In genomic region chr19:12996542-12997094, GRCh38 we compare ENCODE assay signal across 8 cellular contexts. TPM values are rescaled to one million over a fixed set of nuclear protein-coding genes. Genes with fewer than 3 reads are reported as not detected.
A peak's percentile ranks its signal among the peaks of the same experiment; 100 is the strongest.
DNase-seq lines count a peak whose midpoint lies in the region; ATAC-seq, FAIRE-seq and TF ChIP-seq lines count a peak whose summit lies in the region.

No MANE protein-coding gene starts in this region.

- peaks cover 5 to 17% of the 10 kb centered on the region in 2 experiments; a peak in 3 of 4 replicates for H3K4me1 ChIP-seq in HCT116 (ENCODE audit: control insufficient read depth in 1 of 2, insufficient read depth in 2 of 2, low read length in 2 of 2)
- peaks cover 8% of the 10 kb centered on the region in 2 donors for H3K4me1 ChIP-seq in adrenal gland (replicated peaks in 1 of 2)
- H3K4me1 ChIP-seq in iPS-15b (ENCODE audit: control insufficient read depth, insufficient read depth, low read length), result no peaks in the 10 kb centered on the region

- WGBS in adrenal gland, 4 donors, result 0 to 50% (median 8%) methylated on average over 2 to 42 of the region's 42 CpGs

- peak; percentile 73 for ATAC-seq in HCT116
- no peak for ATAC-seq in GM18873 (IDR thresholded peaks at IDR 0.05; ENCODE audit: low FRiP score, unreplicated experiment)

- peaks cover 4% of the 10 kb centered on the region for H3K36me3 Mint-ChIP-seq in stimulated activated naive CD8-positive, alpha-beta T cell treated with anti-CD3 and anti-CD28 coated beads, Interleukin-15, Interleukin-2, amounts not matched to agents 100 ng/mL and 50 ng/mL, for 24 hours (ENCODE audit: low read depth)

- no peak overlapping the region for H2AFZ ChIP-seq in HCT116 (ENCODE audit: low read depth, low read length, poor library complexity, severe bottlenecking)

- peak overlapping the region; percentile 78 for H3K9ac ChIP-seq in HCT116 (ENCODE audit: low read length)
- no peak overlapping the region for H3K9ac ChIP-seq in iPS-15b (ENCODE audit: low read depth, low read length)

- RAD21 ChIA-PET in HCT116 (lab: Charles Lee; ENCODE audit: low non-redundant PET in 1 of 2, low total read pairs in 2 of 2, uncharacterized antibody in 2 of 2, unreplicated experiment in 2 of 2), result no interaction called here

- no peak overlapping the region for H3K27ac Mint-ChIP-seq in stimulated activated naive CD8-positive, alpha-beta T cell treated with anti-CD3 and anti-CD28 coated beads, Interleukin-15, Interleukin-2, amounts not matched to agents 100 ng/mL and 50 ng/mL, for 24 hours

- intact Hi-C loops in HCT116 (cut with micrococcal nuclease), result no loop called here
- intact Hi-C loops in adrenal gland (cut with DNase I), result loop anchor here in 1 of 2 donors (2.0 kb wide), 1 partner anchor 14 kb away; no protein-coding TSS in a partner anchor

- TF ChIP-seq CTCF in HCT116 (IDR thresholded peaks at IDR 0.05 in 2 of 3, conservative IDR thresholded peaks at IDR 0.05 in 1 of 3; ENCODE audit: borderline replicate concordance in 1 of 3, insufficient read depth in 1 of 3, low read depth in 2 of 3, low read length in 2 of 3) (no peak; a peak in 1 of 6 replicates), adrenal gland (IDR thresholded peaks at IDR 0.05) (no peak)

- H3K4me1 Mint-ChIP-seq in stimulated activated naive CD8-positive, alpha-beta T cell treated with anti-CD3 and anti-CD28 coated beads, Interleukin-15, Interleukin-2, amounts not matched to agents 100 ng/mL and 50 ng/mL, for 24 hours (ENCODE audit: low read depth), result peaks cover 7% of the 10 kb centered on the region

- FAIRE-seq in GM19239 (lab: Jason Lieb, UNC), result no peak

- peak overlapping the region; percentile 96 for H3K4me2 ChIP-seq in HCT116 (ENCODE audit: low read length)

- POLR2A ChIA-PET in HCT116 (lab: Charles Lee), result no interaction called here

- peaks cover 17% of the 10 kb centered on the region; the same call in 1 of the 2 replicates for H3K79me2 ChIP-seq in HCT116 (ENCODE audit: insufficient read depth, low read length)

- BruUV-seq in HCT116 (replicated peaks; lab: Mats Ljungman, UMichigan), result no TSS peak

- no peaks in the 10 kb centered on the region for H4K20me1 ChIP-seq in HCT116 (ENCODE audit: insufficient read depth)

- H3K36me3 ChIP-seq in HCT116 (ENCODE audit: control insufficient read depth in 1 of 2, insufficient read depth in 2 of 2, low read length in 2 of 2), result peaks cover 0 to 5% of the 10 kb centered on the region in 2 experiments; a peak in 1 of 4 replicates
- H3K36me3 ChIP-seq in adrenal gland (replicated peaks in 1 of 2), result no peaks in the 10 kb centered on the region
- H3K36me3 ChIP-seq in iPS-15b (ENCODE audit: control insufficient read depth, insufficient read depth, low read length), result no peaks in the 10 kb centered on the region

- no peak for TF ChIP-seq RAD21 in HCT116 (IDR thresholded peaks at IDR 0.05; ENCODE audit: low read depth)

- no peaks in the 10 kb centered on the region for H3K9me2 ChIP-seq in HCT116 (ENCODE audit: insufficient read depth)

- peaks cover 10% of the 10 kb centered on the region for H3K27me3 Mint-ChIP-seq in stimulated activated naive CD8-positive, alpha-beta T cell treated with anti-CD3 and anti-CD28 coated beads, Interleukin-15, Interleukin-2, amounts not matched to agents 100 ng/mL and 50 ng/mL, for 24 hours

- H3K4me3 ChIP-seq in HCT116 (replicated peaks in 1 of 2; ENCODE audit: low read depth in 1 of 2, low read length in 2 of 2) (peak overlapping the region; percentile 65 to 81), adrenal gland (peak overlapping the region in 2 of 4 donors; percentile 36 to 65), iPS-15b (ENCODE audit: low read depth, low read length) (peak overlapping the region; percentile 30)

- no peaks in the 10 kb centered on the region for H3K9me3 ChIP-seq in HCT116 (ENCODE audit: control insufficient read depth in 1 of 2, insufficient read depth in 1 of 2, low read depth in 1 of 2, low read length in 2 of 2)
- H3K9me3 ChIP-seq in adrenal gland (replicated peaks in 1 of 3), result no peaks in the 10 kb centered on the region
- no peaks in the 10 kb centered on the region for H3K9me3 ChIP-seq in iPS-15b (ENCODE audit: control insufficient read depth, insufficient read depth, low read length)

- H3K27me3 ChIP-seq in HCT116 (ENCODE audit: insufficient read depth, low read length) (no peaks in the 10 kb centered on the region), adrenal gland (no peaks in the 10 kb centered on the region), iPS-15b (ENCODE audit: control insufficient read depth, insufficient read depth, low read length) (peaks cover 82% of the 10 kb centered on the region)

- H3K9me3 Mint-ChIP-seq in stimulated activated naive CD8-positive, alpha-beta T cell treated with anti-CD3 and anti-CD28 coated beads, Interleukin-15, Interleukin-2, amounts not matched to agents 100 ng/mL and 50 ng/mL, for 24 hours, result no peaks in the 10 kb centered on the region

- H3K27ac ChIP-seq in HCT116 (ENCODE audit: low read depth, low read length) (peak overlapping the region; percentile 30; the same call in 1 of the 2 replicates), adrenal gland (peak overlapping the region in 4 of 5 donors; percentile 31 to 92 (median 65))

- no peak for DNase-seq in HCT116 (ENCODE audit: low read depth, low spot score)
- DNase-seq in adrenal gland, result peak in 6 of 7 donors; percentile 51 to 70 (median 62)
- no peak for DNase-seq in MV-4-11 (lab: John Stamatoyannopoulos, UW)
- DNase-seq in GM19239 (ENCODE audit: insufficient read length, low spot score), result no peak
- no peak for DNase-seq in NCI-H2081 (lab: John Stamatoyannopoulos, UW)

- CTCF ChIA-PET in HCT116 (lab: Charles Lee), result no interaction called here

- no peak for TF ChIP-seq POLR2A in HCT116 (IDR thresholded peaks at IDR 0.05; ENCODE audit: borderline replicate concordance, extremely low read depth, insufficient read depth, insufficient read length)
- no peak for TF ChIP-seq POLR2A in adrenal gland (IDR thresholded peaks at IDR 0.05)

- peak overlapping the region; percentile 56 for H3K4me3 Mint-ChIP-seq in stimulated activated naive CD8-positive, alpha-beta T cell treated with anti-CD3 and anti-CD28 coated beads, Interleukin-15, Interleukin-2, amounts not matched to agents 100 ng/mL and 50 ng/mL, for 24 hours

TF ChIP-seq in HCT116, 20 proteins besides CTCF, POLR2A, EP300 and RAD21:
- TF ChIP-seq, protein P1, sequence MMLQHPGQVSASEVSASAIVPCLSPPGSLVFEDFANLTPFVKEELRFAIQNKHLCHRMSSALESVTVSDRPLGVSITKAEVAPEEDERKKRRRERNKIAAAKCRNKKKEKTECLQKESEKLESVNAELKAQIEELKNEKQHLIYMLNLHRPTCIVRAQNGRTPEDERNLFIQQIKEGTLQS (IDR thresholded peaks at IDR 0.05), result no peak
- no peak for TF ChIP-seq EZH2phosphoT487 (IDR thresholded peaks at IDR 0.05; ENCODE audit: borderline replicate concordance)
- TF ChIP-seq SRF (IDR thresholded peaks at IDR 0.05; ENCODE audit: low read depth), result no peak
- no peak for TF ChIP-seq JUND (IDR thresholded peaks at IDR 0.05)
- TF ChIP-seq SIN3A (IDR thresholded peaks at IDR 0.05; ENCODE audit: low read depth), result no peak
- no peak for TF ChIP-seq TCF7L2 (IDR thresholded peaks at IDR 0.05; ENCODE audit: borderline replicate concordance, extremely low read depth, insufficient read depth, insufficient read length)
- TF ChIP-seq YY1 (IDR thresholded peaks at IDR 0.05; ENCODE audit: extremely low read depth, insufficient replicate concordance, low read depth, low read length), result no peak
- no peak for TF ChIP-seq ZNF274 (IDR thresholded peaks at IDR 0.05; ENCODE audit: low read depth, low read length)
- no peak for TF ChIP-seq ZFX (IDR thresholded peaks at IDR 0.05)
- no peak for TF ChIP-seq FOSL1 (IDR thresholded peaks at IDR 0.05; ENCODE audit: low read depth)
- TF ChIP-seq POLR2AphosphoS5 (IDR thresholded peaks at IDR 0.05; ENCODE audit: low read depth, low read length), result no peak

RNA-seq across cellular contexts. Expression of gene NFIX, which starts 1.3 kb away (rescaled TPM):
- 34.8 TPM for total RNA-seq in HCT116 (2021; ENCODE audit: unreplicated experiment)
- polyA plus RNA-seq in HCT116 (2012), result 19.4 and 25.2 TPM in 2 replicates
- total RNA-seq in adrenal gland, result 10 to 100 TPM; 25.6 to 72.8 (median 36.5) TPM
- polyA plus RNA-seq in adrenal gland, result 10 to 100 TPM in 1 of 3 donors, 1 to 10 TPM in 2; 4.9 to 18.0 (median 9.4) TPM

RNA-seq across cellular contexts. Expression of gene DAND5, which starts 27.2 kb away (rescaled TPM):
- total RNA-seq in HCT116 (2021; ENCODE audit: unreplicated experiment) (0.25 TPM), adrenal gland (1 to 10 TPM in 5 of 8 donors, under 1 TPM in 3; 0.35 to 2.3 (median 1.3) TPM)
- polyA plus RNA-seq in HCT116 (2012), result 0.07 TPM in 2 replicates
- under 1 TPM; 0.27 to 0.34 (median 0.32) TPM for polyA plus RNA-seq in adrenal gland

RNA-seq across cellular contexts. Expression of gene GADD45GIP1, which starts 39.6 kb away (rescaled TPM):
- total RNA-seq in HCT116 (2021; ENCODE audit: unreplicated experiment) (35.9 TPM), adrenal gland (100 to 1,000 TPM in 1 of 8 donors, 10 to 100 TPM in 7; 26.1 to 101 (median 41.2) TPM)
- 44.5 and 55.5 TPM in 2 replicates for polyA plus RNA-seq in HCT116 (2012)
- polyA plus RNA-seq in adrenal gland, result 100 to 1,000 TPM in 2 of 3 donors, 10 to 100 TPM in 1; 16.5 to 213 (median 183) TPM

RNA-seq across cellular contexts. Expression of gene RAD23A, which starts 51.0 kb away (rescaled TPM):
- total RNA-seq in HCT116 (2021; ENCODE audit: unreplicated experiment), result 163 TPM
- 245 and 256 TPM in 2 replicates for polyA plus RNA-seq in HCT116 (2012)
- 100 to 1,000 TPM in 5 of 8 donors, 10 to 100 TPM in 3; 66.5 to 146 (median 108) TPM for total RNA-seq in adrenal gland
- 100 to 1,000 TPM; 112 to 240 (median 206) TPM for polyA plus RNA-seq in adrenal gland

RNA-seq across cellular contexts. Expression of gene CALR, which starts 58.2 kb away (rescaled TPM):
- total RNA-seq in HCT116 (2021; ENCODE audit: unreplicated experiment) (739 TPM), adrenal gland (1,000 to 10,000 TPM in 2 of 8 donors, 100 to 1,000 TPM in 6; 271 to 1,489 (median 613) TPM)
- polyA plus RNA-seq in HCT116 (2012), result 660 and 681 TPM in 2 replicates
- 1,000 to 10,000 TPM in 1 of 3 donors, 100 to 1,000 TPM in 2; 224 to 1,230 (median 336) TPM for polyA plus RNA-seq in adrenal gland

Comparison
In these comparisons a context has a peak if more than half of its experiments do, and no peak if none do; other contexts are left out.
1. DNase-seq: peak in adrenal gland (6 of 7); none in HCT116 (single experiment), MV-4-11 (single experiment), GM19239 (single experiment) and NCI-H2081 (0 of 2).